Comparison of ENCODE assay signal across 16 cellular contexts in genomic region chr2:189060096-189060642, GRCh38.
"Had no signal": no experiment of that assay in that cellular context is flagged by ENCODE, and none has a peak within 500 bp of the region (broad histone marks: within the 10 kb centered on the region; RNA-seq: fewer than 3 reads in every experiment).

No MANE protein-coding gene starts in this region.

- H3K36me3 Mint-ChIP-seq: activated naive CD4-positive, alpha-beta T cell treated with anti-CD3 and anti-CD28 coated beads, Interleukin-2, amount 10 ng/mL, durations not matched to agents 7 days and 5 days; naive thymus-derived CD4-positive, alpha-beta T cell had no signal

- H3K36me3 ChIP-seq: right lobe of liver had no signal

- H3K4me1 Mint-ChIP-seq: activated B cell treated with CpG ODN at 0.5 μM for 24 hours; activated CD4-positive, alpha-beta T cell treated with anti-CD3 and anti-CD28 coated beads, Interleukin-2, amount 10 ng/mL, durations not matched to agents 7 days and 5 days; activated naive CD4-positive, alpha-beta T cell treated with anti-CD3 and anti-CD28 coated beads, Interleukin-2, amount 10 ng/mL, durations not matched to agents 7 days and 5 days; activated T-helper 17 cell treated with anti-CD3 and anti-CD28 coated beads, Interleukin-2, amount 50 U/mL, for 72 hours; central memory CD8-positive, alpha-beta T cell; naive thymus-derived CD4-positive, alpha-beta T cell had no signal

- H3K79me2 ChIP-seq: hepatocyte had no signal

- H3K27ac Mint-ChIP-seq: activated B cell treated with CpG ODN at 0.5 μM for 24 hours; activated CD4-positive, alpha-beta T cell treated with anti-CD3 and anti-CD28 coated beads, Interleukin-2, amount 10 ng/mL, durations not matched to agents 7 days and 5 days; activated naive CD4-positive, alpha-beta T cell treated with anti-CD3 and anti-CD28 coated beads, Interleukin-2, amount 10 ng/mL, durations not matched to agents 7 days and 5 days; activated T-helper 17 cell treated with anti-CD3 and anti-CD28 coated beads, Interleukin-2, amount 50 U/mL, for 72 hours; dendritic cell treated with granulocyte-macrophage colony-stimulating factor and Interleukin-4, amounts not matched to agents 40 ng/mL and 50 ng/mL, for 4 days; effector memory CD8-positive, alpha-beta T cell; naive thymus-derived CD4-positive, alpha-beta T cell had no signal

- DNase-seq: activated B cell treated with CpG ODN at 0.5 μM for 24 hours; activated CD4-positive, alpha-beta T cell treated with anti-CD3 and anti-CD28 coated beads, Interleukin-2, amount 10 ng/mL, durations not matched to agents 7 days and 5 days; activated CD8-positive, alpha-beta memory T cell treated with anti-CD3 and anti-CD28 coated beads for 24 hours; activated naive CD4-positive, alpha-beta T cell treated with anti-CD3 and anti-CD28 coated beads, Interleukin-2, amount 10 ng/mL, durations not matched to agents 7 days and 5 days; effector memory CD8-positive, alpha-beta T cell; erythroblast; lower lobe of right lung; naive thymus-derived CD4-positive, alpha-beta T cell; right lobe of liver; stimulated activated CD4-positive, alpha-beta T cell treated with anti-CD3 and anti-CD28 coated beads, Interleukin-12 subunit alpha, Interleukin-12 subunit beta, amount 100 ng/mL, for 4 hours; stimulated activated naive CD4-positive, alpha-beta T cell; trophoblast cell had no signal

- H3K9me3 ChIP-seq: lower lobe of right lung, right lobe of liver had no signal

- H3K4me1 ChIP-seq: lower lobe of right lung, right lobe of liver had no signal

- H3K9me3 Mint-ChIP-seq: activated B cell treated with CpG ODN at 0.5 μM for 24 hours; activated CD4-positive, alpha-beta T cell treated with anti-CD3 and anti-CD28 coated beads, Interleukin-2, amount 10 ng/mL, durations not matched to agents 7 days and 5 days; activated naive CD4-positive, alpha-beta T cell treated with anti-CD3 and anti-CD28 coated beads, Interleukin-2, amount 10 ng/mL, durations not matched to agents 7 days and 5 days; activated T-helper 17 cell treated with anti-CD3 and anti-CD28 coated beads, Interleukin-2, amount 50 U/mL, for 72 hours; central memory CD8-positive, alpha-beta T cell; dendritic cell treated with granulocyte-macrophage colony-stimulating factor and Interleukin-4, amounts not matched to agents 40 ng/mL and 50 ng/mL, for 4 days; effector memory CD8-positive, alpha-beta T cell; naive thymus-derived CD4-positive, alpha-beta T cell had no signal

- H3K27ac ChIP-seq: hepatocyte, lower lobe of right lung, right lobe of liver had no signal

- H3K4me3 ChIP-seq: hepatocyte, lower lobe of right lung, right lobe of liver had no signal

- H3K4me3 Mint-ChIP-seq: activated B cell treated with CpG ODN at 0.5 μM for 24 hours; activated CD4-positive, alpha-beta T cell treated with anti-CD3 and anti-CD28 coated beads, Interleukin-2, amount 10 ng/mL, durations not matched to agents 7 days and 5 days; activated naive CD4-positive, alpha-beta T cell treated with anti-CD3 and anti-CD28 coated beads, Interleukin-2, amount 10 ng/mL, durations not matched to agents 7 days and 5 days; activated T-helper 17 cell treated with anti-CD3 and anti-CD28 coated beads, Interleukin-2, amount 50 U/mL, for 72 hours; central memory CD8-positive, alpha-beta T cell; dendritic cell treated with granulocyte-macrophage colony-stimulating factor and Interleukin-4, amounts not matched to agents 40 ng/mL and 50 ng/mL, for 4 days; effector memory CD8-positive, alpha-beta T cell; naive thymus-derived CD4-positive, alpha-beta T cell had no signal

- H2AFZ ChIP-seq: hepatocyte had no signal

- H3K27me3 Mint-ChIP-seq: activated B cell treated with CpG ODN at 0.5 μM for 24 hours; activated CD4-positive, alpha-beta T cell treated with anti-CD3 and anti-CD28 coated beads, Interleukin-2, amount 10 ng/mL, durations not matched to agents 7 days and 5 days; activated naive CD4-positive, alpha-beta T cell treated with anti-CD3 and anti-CD28 coated beads, Interleukin-2, amount 10 ng/mL, durations not matched to agents 7 days and 5 days; central memory CD8-positive, alpha-beta T cell; dendritic cell treated with granulocyte-macrophage colony-stimulating factor and Interleukin-4, amounts not matched to agents 40 ng/mL and 50 ng/mL, for 4 days; effector memory CD8-positive, alpha-beta T cell; naive thymus-derived CD4-positive, alpha-beta T cell had no signal

- H3K27me3 ChIP-seq: hepatocyte, right lobe of liver had no signal

- ATAC-seq: activated T-helper 17 cell treated with anti-CD3 and anti-CD28 coated beads, Interleukin-2, amount 50 U/mL, for 72 hours; effector memory CD8-positive, alpha-beta T cell; lower lobe of right lung; naive thymus-derived CD4-positive, alpha-beta T cell had no signal

- H3K4me2 ChIP-seq: hepatocyte had no signal
